Comparison of ENCODE assay signal across 33 cellular contexts in the genomic region with DNA sequence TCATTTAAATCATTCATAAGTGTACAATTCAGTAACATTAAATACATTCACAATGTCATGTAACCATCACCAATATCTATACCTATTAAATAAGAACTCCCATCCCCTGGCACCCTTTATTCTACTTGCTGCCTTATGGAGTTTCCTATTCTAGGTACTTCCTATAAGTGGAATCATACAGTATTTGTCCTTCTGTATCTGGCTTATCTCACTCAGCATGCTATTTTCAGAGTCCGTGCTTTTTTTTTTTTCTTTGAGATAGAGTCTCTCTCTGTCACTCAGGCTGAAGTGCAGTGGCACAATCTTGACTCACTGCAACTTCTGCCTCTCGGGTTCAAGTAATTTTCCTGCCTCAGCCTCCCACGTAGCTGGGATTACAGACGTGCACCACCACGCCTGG.
"Had no signal": no experiment of that assay in that cellular context is flagged by ENCODE, and none has a peak within 500 bp of the region (broad histone marks: within the 10 kb centered on the region; RNA-seq: fewer than 3 reads in every experiment).

No MANE protein-coding gene starts in this region.

- H3K27ac ChIP-seq: ascending aorta, cardiac muscle cell, VCaP had no signal

- H3K9me3 ChIP-seq: ascending aorta had no signal

- H3K27me3 Mint-ChIP-seq: activated naive CD4-positive, alpha-beta T cell treated with anti-CD3 and anti-CD28 coated beads, Interleukin-2, amount 10 ng/mL, durations not matched to agents 7 days and 5 days had no signal

- H3K27me3 ChIP-seq: ascending aorta, cardiac muscle cell had no signal

- H3K27ac Mint-ChIP-seq: activated B cell treated with CpG ODN at 0.5 μM for 24 hours; activated CD4-positive, alpha-beta memory T cell treated with anti-CD3 and anti-CD28 coated beads, Interleukin-2, amount 10 ng/mL, durations not matched to agents 7 days and 5 days; activated CD4-positive, alpha-beta T cell treated with anti-CD3 and anti-CD28 coated beads, Interleukin-2, amount 10 ng/mL, durations not matched to agents 7 days and 5 days; activated CD8-positive, alpha-beta memory T cell treated with anti-CD3 and anti-CD28 coated beads, Interleukin-2, amount 10 ng/mL, durations not matched to agents 7 days and 5 days; activated CD8-positive, alpha-beta T cell treated with anti-CD3 and anti-CD28 coated beads, Interleukin-2, amount 10 ng/mL, durations not matched to agents 7 days and 5 days; activated naive CD4-positive, alpha-beta T cell treated with anti-CD3 and anti-CD28 coated beads, Interleukin-2, amount 10 ng/mL, durations not matched to agents 7 days and 5 days; activated naive CD4-positive, alpha-beta T cell treated with anti-CD3 and anti-CD28 coated beads, Interleukin-2, amount 50 U/mL, for 24 hours; activated naive CD8-positive, alpha-beta T cell; activated naive CD8-positive, alpha-beta T cell treated with anti-CD3 and anti-CD28 coated beads, Interleukin-2, amount 10 ng/mL, durations not matched to agents 7 days and 5 days; activated naive CD8-positive, alpha-beta T cell treated with anti-CD3 and anti-CD28 coated beads, Interleukin-2, amount 50 U/mL, for 24 hours; activated T-cell treated with anti-CD3 and anti-CD28 coated beads, Interleukin-2, amount 50 U/mL, for 24 hours; activated T-helper 2 cell treated with anti-CD3 and anti-CD28 coated beads, Interferon-gamma antibody, Interleukin-2, Interleukin-4, amounts not matched to agents 10 μg/mL and 5 μg/mL and 100 μg/mL, durations not matched to agents 14 hours and 24 hours and 36 hours; brain; T-helper 1 cell treated with Interleukin-12 subunit alpha and Interleukin-12 subunit beta and Interleukin-4 antibody, amounts not matched to agents 30 μg/mL and 1 μg/mL, for 36 hours; T-helper 2 cell treated with Interferon-gamma antibody and Interleukin-4, amounts not matched to agents 5 μg/mL and 100 μg/mL, for 36 hours had no signal

- H3K4me1 ChIP-seq: ascending aorta had no signal

- DNase-seq: activated B cell treated with CpG ODN at 0.5 μM for 24 hours; activated CD4-positive, alpha-beta memory T cell treated with anti-CD3 and anti-CD28 coated beads, Interleukin-2, amount 10 ng/mL, durations not matched to agents 7 days and 5 days; activated CD4-positive, alpha-beta T cell treated with anti-CD3 and anti-CD28 coated beads for 4 hours; activated CD4-positive, alpha-beta T cell treated with anti-CD3 and anti-CD28 coated beads, Interleukin-2, amount 10 ng/mL, durations not matched to agents 7 days and 5 days; activated CD4-positive, alpha-beta T cell treated with anti-CD3 and anti-CD28 coated beads, Interleukin-2, amount 50 U/mL, for 48 hours; activated CD4-positive, CD25-positive, alpha-beta regulatory T cell treated with anti-CD3 and anti-CD28 coated beads, Interleukin-2, amount 50 U/mL, for 72 hours; activated CD8-positive, alpha-beta memory T cell treated with anti-CD3 and anti-CD28 coated beads for 24 hours; activated CD8-positive, alpha-beta memory T cell treated with anti-CD3 and anti-CD28 coated beads, Interleukin-2, amount 10 ng/mL, durations not matched to agents 7 days and 5 days; activated CD8-positive, alpha-beta memory T cell treated with anti-CD3 and anti-CD28 coated beads, Interleukin-2, amount 50 U/mL, for 48 hours; activated CD8-positive, alpha-beta T cell treated with anti-CD3 and anti-CD28 coated beads, Interleukin-2, amount 10 ng/mL, durations not matched to agents 7 days and 5 days; activated effector memory CD4-positive, alpha-beta T cell treated with Interleukin-2 at 50 U/mL for 16 hours; activated gamma-delta T cell; activated naive CD4-positive, alpha-beta T cell treated with anti-CD3 and anti-CD28 coated beads, Interleukin-2, amount 10 ng/mL, durations not matched to agents 7 days and 5 days; activated naive CD4-positive, alpha-beta T cell treated with Interleukin-2 at 50 U/mL for 16 hours; activated naive CD8-positive, alpha-beta T cell treated with anti-CD3 and anti-CD28 coated beads, Interleukin-2, amount 10 ng/mL, durations not matched to agents 7 days and 5 days; activated naive CD8-positive, alpha-beta T cell treated with anti-CD3 and anti-CD28 coated beads, Interleukin-2, amount 50 U/mL, for 24 hours; activated T-cell treated with anti-CD3 and anti-CD28 coated beads, Interleukin-2, amount 50 U/mL, for 24 hours; activated T-cell treated with anti-CD3 and anti-CD28 coated beads, Interleukin-2, amount 50 U/mL, for 48 hours; amygdala; anterior cingulate cortex; central memory CD4-positive, alpha-beta T cell; T-helper 1 cell; T-helper 2 cell; T-helper 9 cell had no signal

- ATAC-seq: activated CD8-positive, alpha-beta memory T cell treated with anti-CD3 and anti-CD28 coated beads, Interleukin-2, amount 10 ng/mL, durations not matched to agents 7 days and 5 days; activated CD8-positive, alpha-beta T cell treated with anti-CD3 and anti-CD28 coated beads, Interleukin-2, amount 10 ng/mL, durations not matched to agents 7 days and 5 days; activated naive CD8-positive, alpha-beta T cell treated with anti-CD3 and anti-CD28 coated beads, Interleukin-2, amount 50 U/mL, for 24 hours had no signal

- H3K4me3 Mint-ChIP-seq: activated B cell treated with CpG ODN at 0.5 μM for 24 hours; activated CD4-positive, alpha-beta memory T cell treated with anti-CD3 and anti-CD28 coated beads, Interleukin-2, amount 10 ng/mL, durations not matched to agents 7 days and 5 days; activated CD4-positive, alpha-beta T cell treated with anti-CD3 and anti-CD28 coated beads, Interleukin-2, amount 10 ng/mL, durations not matched to agents 7 days and 5 days; activated CD8-positive, alpha-beta memory T cell treated with anti-CD3 and anti-CD28 coated beads, Interleukin-2, amount 10 ng/mL, durations not matched to agents 7 days and 5 days; activated CD8-positive, alpha-beta T cell treated with anti-CD3 and anti-CD28 coated beads, Interleukin-2, amount 10 ng/mL, durations not matched to agents 7 days and 5 days; activated naive CD4-positive, alpha-beta T cell treated with anti-CD3 and anti-CD28 coated beads, Interleukin-2, amount 10 ng/mL, durations not matched to agents 7 days and 5 days; activated naive CD4-positive, alpha-beta T cell treated with anti-CD3 and anti-CD28 coated beads, Interleukin-2, amount 50 U/mL, for 24 hours; activated naive CD8-positive, alpha-beta T cell; activated naive CD8-positive, alpha-beta T cell treated with anti-CD3 and anti-CD28 coated beads, Interleukin-2, amount 10 ng/mL, durations not matched to agents 7 days and 5 days; activated naive CD8-positive, alpha-beta T cell treated with anti-CD3 and anti-CD28 coated beads, Interleukin-2, amount 50 U/mL, for 24 hours; activated T-cell treated with anti-CD3 and anti-CD28 coated beads, Interleukin-2, amount 50 U/mL, for 24 hours; brain; T-helper 1 cell treated with Interleukin-12 subunit alpha and Interleukin-12 subunit beta and Interleukin-4 antibody, amounts not matched to agents 30 μg/mL and 1 μg/mL, for 36 hours; T-helper 2 cell treated with Interferon-gamma antibody and Interleukin-4, amounts not matched to agents 5 μg/mL and 100 μg/mL, for 36 hours had no signal

- H3K36me3 Mint-ChIP-seq: activated CD8-positive, alpha-beta memory T cell treated with anti-CD3 and anti-CD28 coated beads, Interleukin-2, amount 10 ng/mL, durations not matched to agents 7 days and 5 days; activated naive CD4-positive, alpha-beta T cell treated with anti-CD3 and anti-CD28 coated beads, Interleukin-2, amount 10 ng/mL, durations not matched to agents 7 days and 5 days; activated naive CD4-positive, alpha-beta T cell treated with anti-CD3 and anti-CD28 coated beads, Interleukin-2, amount 50 U/mL, for 24 hours; activated naive CD8-positive, alpha-beta T cell; activated naive CD8-positive, alpha-beta T cell treated with anti-CD3 and anti-CD28 coated beads, Interleukin-2, amount 10 ng/mL, durations not matched to agents 7 days and 5 days; brain had no signal

- H3K9me3 Mint-ChIP-seq: activated B cell treated with CpG ODN at 0.5 μM for 24 hours; activated CD4-positive, alpha-beta memory T cell treated with anti-CD3 and anti-CD28 coated beads, Interleukin-2, amount 10 ng/mL, durations not matched to agents 7 days and 5 days; activated CD4-positive, alpha-beta T cell treated with anti-CD3 and anti-CD28 coated beads, Interleukin-2, amount 10 ng/mL, durations not matched to agents 7 days and 5 days; activated naive CD4-positive, alpha-beta T cell treated with anti-CD3 and anti-CD28 coated beads, Interleukin-2, amount 10 ng/mL, durations not matched to agents 7 days and 5 days; activated naive CD4-positive, alpha-beta T cell treated with anti-CD3 and anti-CD28 coated beads, Interleukin-2, amount 50 U/mL, for 24 hours; activated naive CD8-positive, alpha-beta T cell treated with anti-CD3 and anti-CD28 coated beads, Interleukin-2, amount 10 ng/mL, durations not matched to agents 7 days and 5 days; activated naive CD8-positive, alpha-beta T cell treated with anti-CD3 and anti-CD28 coated beads, Interleukin-2, amount 50 U/mL, for 24 hours; activated T-cell treated with anti-CD3 and anti-CD28 coated beads, Interleukin-2, amount 50 U/mL, for 24 hours; activated T-helper 2 cell treated with anti-CD3 and anti-CD28 coated beads, Interferon-gamma antibody, Interleukin-2, Interleukin-4, amounts not matched to agents 10 μg/mL and 5 μg/mL and 100 μg/mL, durations not matched to agents 14 hours and 24 hours and 36 hours; T-helper 1 cell treated with Interleukin-12 subunit alpha and Interleukin-12 subunit beta and Interleukin-4 antibody, amounts not matched to agents 30 μg/mL and 1 μg/mL, for 36 hours; T-helper 2 cell treated with Interferon-gamma antibody and Interleukin-4, amounts not matched to agents 5 μg/mL and 100 μg/mL, for 36 hours had no signal

- H3K4me1 Mint-ChIP-seq: activated B cell treated with CpG ODN at 0.5 μM for 24 hours; activated CD4-positive, alpha-beta memory T cell treated with anti-CD3 and anti-CD28 coated beads, Interleukin-2, amount 10 ng/mL, durations not matched to agents 7 days and 5 days; activated CD4-positive, alpha-beta T cell treated with anti-CD3 and anti-CD28 coated beads, Interleukin-2, amount 10 ng/mL, durations not matched to agents 7 days and 5 days; activated CD8-positive, alpha-beta memory T cell treated with anti-CD3 and anti-CD28 coated beads, Interleukin-2, amount 10 ng/mL, durations not matched to agents 7 days and 5 days; activated naive CD4-positive, alpha-beta T cell treated with anti-CD3 and anti-CD28 coated beads, Interleukin-2, amount 10 ng/mL, durations not matched to agents 7 days and 5 days; activated naive CD4-positive, alpha-beta T cell treated with anti-CD3 and anti-CD28 coated beads, Interleukin-2, amount 50 U/mL, for 24 hours; activated naive CD8-positive, alpha-beta T cell treated with anti-CD3 and anti-CD28 coated beads, Interleukin-2, amount 10 ng/mL, durations not matched to agents 7 days and 5 days; activated naive CD8-positive, alpha-beta T cell treated with anti-CD3 and anti-CD28 coated beads, Interleukin-2, amount 50 U/mL, for 24 hours had no signal

- H3K36me3 ChIP-seq: ascending aorta, cardiac muscle cell had no signal

- H3K4me3 ChIP-seq: ascending aorta, cardiac muscle cell had no signal
